In the genomic region with DNA sequence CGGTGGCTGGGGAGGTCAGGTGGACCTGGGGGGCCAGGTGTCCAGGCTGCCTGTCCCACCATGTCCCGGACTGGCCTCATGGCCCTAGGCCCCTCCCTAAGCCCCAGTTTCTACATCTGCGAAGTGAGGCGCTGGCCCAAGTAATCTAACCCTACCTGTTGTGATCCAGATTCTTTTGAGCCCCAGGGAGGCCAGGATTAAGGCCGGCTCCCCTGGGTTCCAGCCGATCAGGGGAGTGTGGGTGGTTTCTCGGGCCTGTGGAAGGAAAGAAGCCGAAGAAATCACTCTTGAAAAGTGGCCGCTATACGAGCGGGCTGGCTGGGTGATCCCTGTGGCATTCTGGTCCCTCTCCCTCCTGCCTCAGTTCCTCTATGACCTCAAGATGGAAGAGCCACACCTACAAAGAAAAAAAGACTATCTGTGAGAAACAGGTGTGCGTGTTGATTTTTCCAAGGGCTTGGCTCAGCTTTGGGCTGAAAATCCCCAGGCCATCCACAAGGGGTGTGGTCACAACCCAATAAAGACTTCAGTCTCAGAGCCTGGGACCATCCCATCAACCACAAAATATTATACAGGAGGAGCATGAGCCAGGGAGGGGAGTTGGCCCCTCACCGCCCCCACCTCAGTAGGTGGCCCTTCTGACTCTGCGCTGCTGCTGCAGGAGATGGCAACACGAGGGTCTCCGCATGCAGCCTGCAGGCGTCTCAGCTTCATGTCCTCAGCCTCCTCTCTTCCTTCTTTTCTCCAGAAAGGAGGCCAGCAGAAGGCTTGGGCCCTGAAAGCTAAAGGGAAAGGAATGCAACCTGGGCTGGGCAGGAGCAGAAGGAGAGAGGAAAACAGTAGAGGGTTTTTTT, we compare ENCODE assay signal across 14 cellular contexts. TPM values are rescaled to one million over a fixed set of nuclear protein-coding genes. Genes with fewer than 3 reads are reported as not detected.
DNase-seq lines count a peak whose midpoint lies in the region; ATAC-seq and TF ChIP-seq lines count a peak whose summit lies in the region.
"Had no signal": no experiment of that assay in that cellular context is flagged by ENCODE, and none has a peak within 500 bp of the region (broad histone marks: within the 10 kb centered on the region; RNA-seq: fewer than 3 reads in every experiment).

No MANE protein-coding gene starts in this region.

- CTCF ChIA-PET in HEK293 (lab: Yijun Ruan, JAX) (interaction anchor here (0.6 to 2.6 kb wide), 3 partner anchors 9 to 70 kb away, joined by 6 to 9 read pairs (median 7); no protein-coding TSS in a partner anchor), WTC11 (lab: Charles Lee) (interaction anchor here (0.7 to 2.8 kb wide), 10 partner anchors 8 to 67 kb away, joined by 3 to 24 read pairs (median 6); a partner anchor contains a TSS)

- H3K4me3 Mint-ChIP-seq in WTC11 = no peak overlapping the region

- no peaks in the 10 kb centered on the region for H3K9me3 ChIP-seq in HEK293 (ENCODE audit: control insufficient read depth, insufficient read depth, low read depth, low read length)
- H3K9me3 ChIP-seq in mucosa of descending colon = no peaks in the 10 kb centered on the region
- no peaks in the 10 kb centered on the region for H3K9me3 ChIP-seq in stomach
- no peaks in the 10 kb centered on the region for H3K9me3 ChIP-seq in gastroesophageal sphincter
- H3K9me3 ChIP-seq: SK-N-SH had no signal

- DNase-seq in WTC11 (ENCODE audit: low spot score) (no peak), mucosa of descending colon (peak in 2 of 3 donors; percentile 39 to 56), stomach (peak; percentile 43)
- DNase-seq in activated CD4-positive, CD25-positive, alpha-beta regulatory T cell treated with anti-CD3 and anti-CD28 coated beads, Interleukin-2, amount 50 U/mL, for 72 hours = no peak
- DNase-seq: COR-L47, NCI-H2081 treated with DMSO at 0.1 percent for 48 hours, NCI-H510A treated with DMSO at 0.1 percent for 48 hours, NCI-H82, SK-N-SH had no signal

- no peaks in the 10 kb centered on the region for H3K9me3 Mint-ChIP-seq in WTC11

- TF ChIP-seq CTCF in HEK293 (tag by site-specific recombination; IDR thresholded peaks at IDR 0.05) = no peak
- no peak for TF ChIP-seq CTCF in WTC11 (IDR thresholded peaks at IDR 0.05)
- no peak for TF ChIP-seq CTCF in mucosa of descending colon (IDR thresholded peaks at IDR 0.05)
- peak in 2 of 7 experiments; percentile 15 to 22 for TF ChIP-seq CTCF in stomach (IDR thresholded peaks at IDR 0.05)
- no peak for TF ChIP-seq CTCF in gastroesophageal sphincter (IDR thresholded peaks at IDR 0.05)

- no peaks in the 10 kb centered on the region for H3K27me3 ChIP-seq in stomach
- no peaks in the 10 kb centered on the region for H3K27me3 ChIP-seq in gastroesophageal sphincter

- H3K36me3 Mint-ChIP-seq in WTC11 = no peaks in the 10 kb centered on the region

- H3K4me1 Mint-ChIP-seq in WTC11 = peaks cover 21% of the 10 kb centered on the region

- peaks cover 7% of the 10 kb centered on the region for H3K27me3 Mint-ChIP-seq in WTC11 (ENCODE audit: low read depth)

- POLR2A ChIA-PET in HEK293 (lab: Yijun Ruan, JAX) = no interaction called here
- POLR2A ChIA-PET in WTC11 (lab: Charles Lee) = no interaction called here

- no peaks in the 10 kb centered on the region for H3K4me1 ChIP-seq in HEK293 (ENCODE audit: control insufficient read depth, insufficient read depth, low read length)
- H3K4me1 ChIP-seq in mucosa of descending colon (ENCODE audit: low read depth) = peaks cover 8% of the 10 kb centered on the region
- peaks cover 7 to 26% (median 17%) of the 10 kb centered on the region in 4 donors for H3K4me1 ChIP-seq in stomach
- no peaks in the 10 kb centered on the region for H3K4me1 ChIP-seq in gastroesophageal sphincter

- H3K27ac ChIP-seq in HEK293 (ENCODE audit: extremely low read depth, low read depth, low read length) = no peak overlapping the region
- peak overlapping the region in 2 of 5 donors; percentile 36 to 38 for H3K27ac ChIP-seq in stomach
- H3K27ac ChIP-seq in gastroesophageal sphincter = no peak overlapping the region
- H3K27ac ChIP-seq: C4-2B had no signal

- 63 to 75% (median 70%) methylated on average over 14 to 17 of the region's 17 CpGs for WGBS in stomach, 5 donors
- WGBS in gastroesophageal sphincter (ENCODE audit: low coverage in 1 of 2), 2 donors = 74 to 90% methylated on average over 3 to 5 of the region's 17 CpGs

- H3K36me3 ChIP-seq in HEK293 (ENCODE audit: control insufficient read depth in 2 of 2, insufficient read depth in 1 of 2, low read length in 2 of 2) (no peaks in the 10 kb centered on the region), mucosa of descending colon (ENCODE audit: low read depth) (no peaks in the 10 kb centered on the region), stomach (no peaks in the 10 kb centered on the region), gastroesophageal sphincter (no peaks in the 10 kb centered on the region)

- ATAC-seq in WTC11 = peak; percentile 68
- ATAC-seq in mucosa of descending colon = peak; percentile 84
- no peak for ATAC-seq in gastroesophageal sphincter
- ATAC-seq in GM18909 (IDR thresholded peaks at IDR 0.05; ENCODE audit: poor library complexity, unreplicated experiment) = no peak

- H3K27ac Mint-ChIP-seq in WTC11 = no peak overlapping the region

- H3K4me3 ChIP-seq in HEK293 (ENCODE audit: low read depth, low read length) (no peak overlapping the region), mucosa of descending colon (no peak overlapping the region), stomach (no peak overlapping the region), gastroesophageal sphincter (no peak overlapping the region)

- TF ChIP-seq POLR2A in stomach (IDR thresholded peaks at IDR 0.05) (no peak), gastroesophageal sphincter (IDR thresholded peaks at IDR 0.05) (no peak)

- intact Hi-C loops in mucosa of descending colon (cut with DNase I, micrococcal nuclease) = no loop called here
- intact Hi-C loops in stomach (cut with DNase I; ENCODE audit: low total_unique reads) = no loop called here

- no peak for TF ChIP-seq EP300 in stomach (IDR thresholded peaks at IDR 0.05)
- no peak for TF ChIP-seq EP300 in gastroesophageal sphincter (IDR thresholded peaks at IDR 0.05)

TF ChIP-seq in HEK293, 187 proteins besides CTCF, POLR2A, EP300 and RAD21:
- TF ChIP-seq ZNF350 (tag by site-specific recombination; IDR thresholded peaks at IDR 0.05) (no peak), KLF1 (tag by site-specific recombination; IDR thresholded peaks at IDR 0.05) (peak; percentile 45; the same call in 1 of the 2 replicates), ZNF174 (tag by site-specific recombination; IDR thresholded peaks at IDR 0.05) (no peak)
TF ChIP-seq in HEK293: peak in this region for 1.

TF ChIP-seq in WTC11, 78 proteins besides CTCF, POLR2A, EP300 and RAD21:
- TF ChIP-seq ZNF423 (CRISPR knock-in tag; IDR thresholded peaks at IDR 0.05) = peak; percentile 72; the same call in 1 of the 2 replicates
- TF ChIP-seq, protein P1, sequence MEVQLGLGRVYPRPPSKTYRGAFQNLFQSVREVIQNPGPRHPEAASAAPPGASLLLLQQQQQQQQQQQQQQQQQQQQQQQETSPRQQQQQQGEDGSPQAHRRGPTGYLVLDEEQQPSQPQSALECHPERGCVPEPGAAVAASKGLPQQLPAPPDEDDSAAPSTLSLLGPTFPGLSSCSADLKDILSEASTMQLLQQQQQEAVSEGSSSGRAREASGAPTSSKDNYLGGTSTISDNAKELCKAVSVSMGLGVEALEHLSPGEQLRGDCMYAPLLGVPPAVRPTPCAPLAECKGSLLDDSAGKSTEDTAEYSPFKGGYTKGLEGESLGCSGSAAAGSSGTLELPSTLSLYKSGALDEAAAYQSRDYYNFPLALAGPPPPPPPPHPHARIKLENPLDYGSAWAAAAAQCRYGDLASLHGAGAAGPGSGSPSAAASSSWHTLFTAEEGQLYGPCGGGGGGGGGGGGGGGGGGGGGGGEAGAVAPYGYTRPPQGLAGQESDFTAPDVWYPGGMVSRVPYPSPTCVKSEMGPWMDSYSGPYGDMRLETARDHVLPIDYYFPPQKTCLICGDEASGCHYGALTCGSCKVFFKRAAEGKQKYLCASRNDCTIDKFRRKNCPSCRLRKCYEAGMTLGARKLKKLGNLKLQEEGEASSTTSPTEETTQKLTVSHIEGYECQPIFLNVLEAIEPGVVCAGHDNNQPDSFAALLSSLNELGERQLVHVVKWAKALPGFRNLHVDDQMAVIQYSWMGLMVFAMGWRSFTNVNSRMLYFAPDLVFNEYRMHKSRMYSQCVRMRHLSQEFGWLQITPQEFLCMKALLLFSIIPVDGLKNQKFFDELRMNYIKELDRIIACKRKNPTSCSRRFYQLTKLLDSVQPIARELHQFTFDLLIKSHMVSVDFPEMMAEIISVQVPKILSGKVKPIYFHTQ (CRISPR knock-in tag; IDR thresholded peaks at IDR 0.05) = no peak
- TF ChIP-seq CREM (CRISPR knock-in tag; IDR thresholded peaks at IDR 0.05) = no peak

RNA-seq across cellular contexts. Expression of a gene that starts 20.3 kb away (rescaled TPM):
- total RNA-seq in WTC11 (2021) (0.25 to 0.73 TPM in 2 of 3 replicates, not detected in the other), mucosa of descending colon (under 1 TPM in 1 of 3 donors, not detected in 2; 0.17 TPM), stomach (not detected), gastroesophageal sphincter (1 to 10 TPM in 1 of 4 donors, not detected in 3; 1.1 TPM)
- not detected for polyA plus RNA-seq in stomach
- total RNA-seq: Daoy had no signal
- polyA plus RNA-seq: SK-N-SH had no signal

RNA-seq across cellular contexts. Expression of a gene that starts 25.9 kb away (rescaled TPM):
- total RNA-seq in WTC11 (2021) (0.94 to 2.1 TPM (median 2.0 TPM) in 3 replicates), mucosa of descending colon (under 1 TPM in 1 of 3 donors, not detected in 2; 0.17 TPM), stomach (not detected), gastroesophageal sphincter (not detected)
- polyA plus RNA-seq in stomach = not detected
- total RNA-seq: Daoy had no signal
- polyA plus RNA-seq: SK-N-SH had no signal

RNA-seq across cellular contexts. Expression of a gene that starts 44.3 kb away (rescaled TPM):
- total RNA-seq in WTC11 (2021) = 19.6 to 20.7 TPM (median 20.6 TPM) in 3 replicates
- 100 to 1,000 TPM in 2 of 3 donors, 10 to 100 TPM in 1; 62.2 to 172 (median 139) TPM for total RNA-seq in mucosa of descending colon
- 100 to 1,000 TPM in 4 of 5 donors, 10 to 100 TPM in 1; 66.5 to 321 (median 141) TPM for total RNA-seq in stomach
- 100 to 1,000 TPM in 2 of 3 donors, 10 to 100 TPM in 1; 84.5 to 145 (median 117) TPM for polyA plus RNA-seq in stomach
- 10 to 100 TPM; 11.3 to 27.2 (median 14.3) TPM for total RNA-seq in gastroesophageal sphincter
- polyA plus RNA-seq: SK-N-SH had no signal

Comparison
In these comparisons a context has a peak if more than half of its experiments do, and no peak if none do; other contexts are left out.
1. ATAC-seq: peak in WTC11 (single experiment) and mucosa of descending colon (single experiment); none in gastroesophageal sphincter (single experiment) and GM18909 (single experiment).
2. DNase-seq: peak in mucosa of descending colon (2 of 3) and stomach (single experiment); none in WTC11 (single experiment) and activated CD4-positive, CD25-positive, alpha-beta regulatory T cell treated with anti-CD3 and anti-CD28 coated beads, Interleukin-2, amount 50 U/mL, for 72 hours (single experiment).